ENCODE assay signal across 17 cellular contexts in the genomic region with DNA sequence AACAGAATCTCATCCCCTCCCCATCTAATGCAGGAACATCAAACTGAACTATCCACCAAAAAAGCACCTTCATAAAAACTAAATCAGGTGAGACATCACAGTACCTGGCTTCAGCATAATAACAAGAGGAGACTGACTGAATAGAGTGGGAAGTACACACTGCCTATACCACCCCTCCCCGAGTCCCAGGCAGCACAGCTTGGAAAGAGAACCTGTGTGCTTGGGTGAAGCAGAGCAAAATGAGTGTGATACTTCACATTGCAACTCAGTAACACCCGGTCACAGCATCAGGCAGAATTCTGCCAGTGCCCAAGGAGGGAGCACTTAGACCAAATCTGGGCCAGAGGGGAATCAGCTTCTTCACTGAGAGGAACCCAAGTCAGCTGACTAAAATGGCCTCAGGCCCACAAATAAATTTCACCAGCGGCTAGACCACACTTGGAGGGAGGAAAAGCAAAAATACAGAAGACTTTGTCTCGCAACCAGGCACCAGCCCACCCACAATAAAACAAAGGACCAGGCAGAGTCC.
"Had no signal": no experiment of that assay in that cellular context is flagged by ENCODE, and none has a peak within 500 bp of the region (broad histone marks: within the 10 kb centered on the region; RNA-seq: fewer than 3 reads in every experiment).

No MANE protein-coding gene starts in this region.

- H3K27me3 Mint-ChIP-seq: memory B cell had no signal

- H3K4me3 ChIP-seq: coronary artery, dorsolateral prefrontal cortex, esophagus muscularis mucosa, gastroesophageal sphincter, heart left ventricle, hepatocyte, lung had no signal

- H2AFZ ChIP-seq: hepatocyte had no signal

- H3K27ac Mint-ChIP-seq: immature natural killer cell, memory B cell had no signal

- H3K4me2 ChIP-seq: hepatocyte had no signal

- H3K27me3 ChIP-seq: dorsolateral prefrontal cortex, esophagus muscularis mucosa, foreskin keratinocyte, gastroesophageal sphincter, heart left ventricle, hepatocyte had no signal

- DNase-seq: dorsolateral prefrontal cortex; effector CD4-positive, alpha-beta T cell; effector memory CD4-positive, alpha-beta T cell; heart left ventricle; hypothalamus; immature natural killer cell; kidney; kidney glomerular epithelial cell; left ventricle myocardium superior; midbrain had no signal

- ATAC-seq: gastroesophageal sphincter, left ventricle myocardium superior had no signal

- H3K27ac ChIP-seq: coronary artery, esophagus muscularis mucosa, foreskin keratinocyte, gastroesophageal sphincter, heart left ventricle, hepatocyte had no signal

- H3K4me3 Mint-ChIP-seq: immature natural killer cell, memory B cell had no signal

- H3K4me1 Mint-ChIP-seq: memory B cell had no signal

- H3K4me1 ChIP-seq: esophagus muscularis mucosa, foreskin keratinocyte, gastroesophageal sphincter had no signal
